ENCODE assay signal across 20 cellular contexts in genomic region chr20:13313201-13313600, GRCh38.
DNase-seq lines count a peak whose midpoint lies in the region; ATAC-seq, FAIRE-seq and TF ChIP-seq lines count a peak whose summit lies in the region.
"Had no signal": no experiment of that assay in that cellular context is flagged by ENCODE, and none has a peak within 500 bp of the region (broad histone marks: within the 10 kb centered on the region; RNA-seq: fewer than 3 reads in every experiment).

No MANE protein-coding gene starts in this region.

- H3K4me1 ChIP-seq in astrocyte (ENCODE audit: insufficient read depth, low read length) (no peaks in the 10 kb centered on the region), left lung (no peaks in the 10 kb centered on the region), right cardiac atrium (ENCODE audit: control insufficient read depth, insufficient read depth, low read length) (no peaks in the 10 kb centered on the region)
- H3K4me1 ChIP-seq in CD8-positive, alpha-beta T cell (ENCODE audit: insufficient read depth, low read length): no peaks in the 10 kb centered on the region
- H3K4me1 ChIP-seq: HAP-1 had no signal

- peak; percentile 36 for FAIRE-seq in H54 (lab: Jason Lieb, UNC)
- no peak for FAIRE-seq in astrocyte (lab: Jason Lieb, UNC)
- FAIRE-seq: A204.1, GM12891, GM19239 had no signal

- POLR2A ChIA-PET in CD8-positive, alpha-beta T cell (lab: Charles Lee): no interaction called here

- ATAC-seq in left lung: peak; percentile 64
- ATAC-seq in CD8-positive, alpha-beta T cell: no peak
- no peak for ATAC-seq in right cardiac atrium
- ATAC-seq in activated T-helper 17 cell treated with anti-CD3 and anti-CD28 coated beads, Interleukin-2, amount 50 U/mL, for 72 hours (replicated peaks): no peak
- ATAC-seq: GM23338 had no signal

- H3K27me3 ChIP-seq in astrocyte (ENCODE audit: insufficient read depth, low read length) (no peaks in the 10 kb centered on the region), left lung (no peaks in the 10 kb centered on the region), right cardiac atrium (ENCODE audit: control insufficient read depth, insufficient read depth) (no peaks in the 10 kb centered on the region)
- H3K27me3 ChIP-seq in CD8-positive, alpha-beta T cell (ENCODE audit: insufficient read depth, low read length): no peaks in the 10 kb centered on the region

- no peak overlapping the region for H3K4me3 ChIP-seq in astrocyte (ENCODE audit: insufficient read depth, low read depth, low read length)
- H3K4me3 ChIP-seq in left lung: no peak overlapping the region
- H3K4me3 ChIP-seq in CD8-positive, alpha-beta T cell (ENCODE audit: low read depth, low read length): no peak overlapping the region
- H3K4me3 ChIP-seq in right cardiac atrium (ENCODE audit: low read length): no peak overlapping the region
- H3K4me3 ChIP-seq: GM23338, HAP-1 had no signal

- no peaks in the 10 kb centered on the region for H3K36me3 Mint-ChIP-seq in astrocyte (ENCODE audit: low read depth, unreplicated experiment)
- H3K36me3 Mint-ChIP-seq in CD8-positive, alpha-beta T cell: no peaks in the 10 kb centered on the region
- no peaks in the 10 kb centered on the region for H3K36me3 Mint-ChIP-seq in activated T-helper 17 cell treated with anti-CD3 and anti-CD28 coated beads, Interleukin-2, amount 50 U/mL, for 72 hours (ENCODE audit: low read depth)

- WGBS in right cardiac atrium: 88% methylated on average over 5 of the region's 5 CpGs

- H3K4me1 Mint-ChIP-seq in astrocyte (ENCODE audit: low read depth, unreplicated experiment): no peaks in the 10 kb centered on the region
- H3K4me1 Mint-ChIP-seq in CD8-positive, alpha-beta T cell (ENCODE audit: low read depth): no peaks in the 10 kb centered on the region
- H3K4me1 Mint-ChIP-seq in activated T-helper 17 cell treated with anti-CD3 and anti-CD28 coated beads, Interleukin-2, amount 50 U/mL, for 72 hours: no peaks in the 10 kb centered on the region
- H3K4me1 Mint-ChIP-seq: CD4-positive, alpha-beta memory T cell; GM23338 had no signal

- no peak overlapping the region for H3K4me2 ChIP-seq in astrocyte (ENCODE audit: low read length)
- H3K4me2 ChIP-seq: GM23338, KMS-11 had no signal

- no peak overlapping the region for H3K9ac ChIP-seq in astrocyte (ENCODE audit: low read length)
- H3K9ac ChIP-seq: KMS-11 had no signal

- DNase-seq in H54 (ENCODE audit: insufficient read length, low spot score): no peak
- no peak for DNase-seq in astrocyte (ENCODE audit: low read depth)
- DNase-seq in left lung: no peak
- DNase-seq in NCI-H2196 (lab: John Stamatoyannopoulos, UW; ENCODE audit: unreplicated experiment): no peak
- DNase-seq in CD8-positive, alpha-beta T cell: no peak
- no peak for DNase-seq in right cardiac atrium
- DNase-seq: AML-193; CD4-positive, alpha-beta memory T cell; DMS 273 treated with DMSO at 0.1 percent for 48 hours; DMS53; DND-41; EL had no signal

- no peak overlapping the region for H3K4me3 Mint-ChIP-seq in astrocyte (ENCODE audit: unreplicated experiment)
- no peak overlapping the region for H3K4me3 Mint-ChIP-seq in CD8-positive, alpha-beta T cell
- no peak overlapping the region for H3K4me3 Mint-ChIP-seq in activated T-helper 17 cell treated with anti-CD3 and anti-CD28 coated beads, Interleukin-2, amount 50 U/mL, for 72 hours
- H3K4me3 Mint-ChIP-seq: CD4-positive, alpha-beta memory T cell; GM23338 had no signal

- TF ChIP-seq CTCF in astrocyte (IDR thresholded peaks at IDR 0.05; ENCODE audit: insufficient read depth, low read depth, low read length): no peak
- no peak for TF ChIP-seq CTCF in left lung (IDR thresholded peaks at IDR 0.05)
- no peak for TF ChIP-seq CTCF in CD8-positive, alpha-beta T cell (IDR thresholded peaks at IDR 0.05)

- CTCF ChIA-PET in CD8-positive, alpha-beta T cell (lab: Charles Lee): no interaction called here

- no peaks in the 10 kb centered on the region for H3K27me3 Mint-ChIP-seq in astrocyte (ENCODE audit: low read depth, unreplicated experiment)
- H3K27me3 Mint-ChIP-seq in CD8-positive, alpha-beta T cell (ENCODE audit: low read depth): peaks cover 2% of the 10 kb centered on the region
- no peaks in the 10 kb centered on the region for H3K27me3 Mint-ChIP-seq in activated T-helper 17 cell treated with anti-CD3 and anti-CD28 coated beads, Interleukin-2, amount 50 U/mL, for 72 hours

- no peaks in the 10 kb centered on the region for H3K9me3 ChIP-seq in astrocyte (ENCODE audit: insufficient read depth, low read depth, low read length)
- H3K9me3 ChIP-seq in left lung: peaks cover 0 to 8% of the 10 kb centered on the region in 2 donors
- no peaks in the 10 kb centered on the region for H3K9me3 ChIP-seq in CD8-positive, alpha-beta T cell (ENCODE audit: low read length)
- H3K9me3 ChIP-seq in right cardiac atrium (ENCODE audit: control insufficient read depth, low read length): no peaks in the 10 kb centered on the region
- H3K9me3 ChIP-seq: HAP-1 had no signal

- H4K20me1 ChIP-seq in astrocyte (ENCODE audit: insufficient read depth, low read length): no peaks in the 10 kb centered on the region

- no peaks in the 10 kb centered on the region for H3K36me3 ChIP-seq in astrocyte (ENCODE audit: insufficient read depth, low read length)
- H3K36me3 ChIP-seq in left lung: no peaks in the 10 kb centered on the region
- H3K36me3 ChIP-seq in CD8-positive, alpha-beta T cell (ENCODE audit: insufficient read depth, low read length): no peaks in the 10 kb centered on the region
- H3K36me3 ChIP-seq: HAP-1 had no signal

- peak overlapping the region; percentile 8 for H3K27ac Mint-ChIP-seq in astrocyte (ENCODE audit: unreplicated experiment)
- H3K27ac Mint-ChIP-seq in CD8-positive, alpha-beta T cell: no peak overlapping the region
- no peak overlapping the region for H3K27ac Mint-ChIP-seq in activated T-helper 17 cell treated with anti-CD3 and anti-CD28 coated beads, Interleukin-2, amount 50 U/mL, for 72 hours
- H3K27ac Mint-ChIP-seq: CD4-positive, alpha-beta memory T cell; GM23338 had no signal

- H3K27ac ChIP-seq in astrocyte (ENCODE audit: low read depth, low read length) (no peak overlapping the region), left lung (no peak overlapping the region), right cardiac atrium (ENCODE audit: low read length) (no peak overlapping the region)
- H3K27ac ChIP-seq in CD8-positive, alpha-beta T cell (ENCODE audit: low read depth, low read length): no peak overlapping the region
- H3K27ac ChIP-seq: C4-2B, KMS-11 had no signal

- H3K9me3 Mint-ChIP-seq in astrocyte (ENCODE audit: unreplicated experiment): peaks cover 8% of the 10 kb centered on the region
- H3K9me3 Mint-ChIP-seq in CD8-positive, alpha-beta T cell: peaks cover 14% of the 10 kb centered on the region
- peaks cover 13% of the 10 kb centered on the region for H3K9me3 Mint-ChIP-seq in activated T-helper 17 cell treated with anti-CD3 and anti-CD28 coated beads, Interleukin-2, amount 50 U/mL, for 72 hours

- no peak overlapping the region for H2AFZ ChIP-seq in astrocyte (ENCODE audit: low read depth, low read length)
- H2AFZ ChIP-seq: GM23338 had no signal

- TF ChIP-seq POLR2A in H54 (IDR thresholded peaks at IDR 0.05; ENCODE audit: low read depth, low read length): no peak

- H3K79me2 ChIP-seq in astrocyte (ENCODE audit: insufficient read depth, low read length): no peaks in the 10 kb centered on the region

- intact Hi-C loops in left lung (cut with DNase I): no loop called here
- intact Hi-C loops in CD8-positive, alpha-beta T cell (cut with DNase I, micrococcal nuclease): no loop called here
- intact Hi-C loops in right cardiac atrium (cut with DNase I): no loop called here
